9 cellular contexts compared by ENCODE assay signal in the genomic region with DNA sequence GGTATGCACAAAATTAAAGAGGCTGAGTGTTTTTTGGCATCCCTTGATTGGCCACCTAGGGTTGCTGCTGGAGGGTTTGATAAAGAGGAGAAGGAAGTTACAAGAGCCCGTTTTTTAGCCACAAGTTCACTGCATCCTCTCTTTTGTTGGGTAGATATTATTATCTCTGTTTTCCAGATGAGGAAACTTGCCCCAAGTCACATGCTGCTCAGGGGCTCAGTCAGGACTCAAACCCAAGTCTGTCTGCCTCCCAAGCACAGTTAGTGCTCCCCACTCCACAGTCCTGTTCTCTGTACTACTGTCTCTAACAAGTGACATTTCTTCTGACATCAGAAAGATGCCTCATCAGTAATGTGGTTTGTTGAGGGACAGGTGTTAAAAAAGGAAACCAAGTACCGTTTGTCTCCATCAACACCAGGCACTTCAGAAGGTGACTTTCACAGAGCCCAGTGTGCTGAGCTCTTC. TPM values are rescaled to one million over a fixed set of nuclear protein-coding genes. Genes with fewer than 3 reads are reported as not detected.
DNase-seq lines count a peak whose midpoint lies in the region; ATAC-seq and TF ChIP-seq lines count a peak whose summit lies in the region.
"Had no signal": no experiment of that assay in that cellular context is flagged by ENCODE, and none has a peak within 500 bp of the region (broad histone marks: within the 10 kb centered on the region; RNA-seq: fewer than 3 reads in every experiment).

No MANE protein-coding gene starts in this region.

- H3K27me3 Mint-ChIP-seq in endothelial cell (ENCODE audit: unreplicated experiment), result peaks cover 6% of the 10 kb centered on the region

- H3K27ac Mint-ChIP-seq in endothelial cell (ENCODE audit: unreplicated experiment), result no peak overlapping the region

- H3K9me3 Mint-ChIP-seq in endothelial cell (ENCODE audit: unreplicated experiment), result no peaks in the 10 kb centered on the region

- ATAC-seq in GM18870 (IDR thresholded peaks at IDR 0.05; ENCODE audit: unreplicated experiment) (no peak), GM19328 (IDR thresholded peaks at IDR 0.05; ENCODE audit: unreplicated experiment) (no peak)

- H3K4me3 Mint-ChIP-seq in endothelial cell (ENCODE audit: unreplicated experiment), result peak overlapping the region; percentile 75

- peaks cover 21% of the 10 kb centered on the region for H3K4me1 Mint-ChIP-seq in endothelial cell (ENCODE audit: unreplicated experiment)

- no peaks in the 10 kb centered on the region for H3K36me3 Mint-ChIP-seq in endothelial cell (ENCODE audit: low read depth, unreplicated experiment)

- TF ChIP-seq CTCF in endothelial cell (IDR thresholded peaks at IDR 0.05; ENCODE audit: unreplicated experiment), result no peak

- peak; percentile 10 for DNase-seq in stimulated activated CD4-positive, alpha-beta T cell treated with anti-CD3 and anti-CD28 coated beads, Interleukin-4, amount 100 ng/mL, for 24 hours
- DNase-seq in stimulated activated CD4-positive, alpha-beta T cell treated with anti-CD3 and anti-CD28 coated beads, Interleukin-2, amount 100 ng/mL, for 48 hours, result no peak
- DNase-seq in SKM-1 (lab: John Stamatoyannopoulos, UW; ENCODE audit: unreplicated experiment) (peak; percentile 47), endothelial cell (ENCODE audit: low spot score) (no peak), GM19238 (ENCODE audit: insufficient read length, low spot score) (no peak), midbrain (lab: John Stamatoyannopoulos, UW) (no peak)
- DNase-seq: DMS 273 treated with DMSO at 0.1 percent for 48 hours had no signal

RNA-seq across cellular contexts. Expression of gene NT5M, which starts 1.4 kb away (rescaled TPM):
- total RNA-seq in endothelial cell (ENCODE audit: unreplicated experiment), result 5.8 TPM

RNA-seq across cellular contexts. Expression of gene COPS3, which starts 23.5 kb away (rescaled TPM):
- 52.7 TPM for total RNA-seq in endothelial cell (ENCODE audit: unreplicated experiment)

Comparison
In these comparisons a context has a peak if more than half of its experiments do, and no peak if none do; other contexts are left out.
1. DNase-seq: peak in stimulated activated CD4-positive, alpha-beta T cell treated with anti-CD3 and anti-CD28 coated beads, Interleukin-4, amount 100 ng/mL, for 24 hours (single experiment) and SKM-1 (single experiment); none in stimulated activated CD4-positive, alpha-beta T cell treated with anti-CD3 and anti-CD28 coated beads, Interleukin-2, amount 100 ng/mL, for 48 hours (0 of 2), endothelial cell (single experiment), GM19238 (single experiment) and midbrain (single experiment).